ENCODE assay signal across 25 cellular contexts in genomic region chr4:99457270-99457669, GRCh38. TPM values are rescaled to one million over a fixed set of nuclear protein-coding genes. Genes with fewer than 3 reads are reported as not detected.
A peak's percentile ranks its signal among the peaks of the same experiment; 100 is the strongest.
DNase-seq lines count a peak whose midpoint lies in the region; ATAC-seq and TF ChIP-seq lines count a peak whose summit lies in the region.
"Had no signal": no experiment of that assay in that cellular context is flagged by ENCODE, and none has a peak within 500 bp of the region (broad histone marks: within the 10 kb centered on the region; RNA-seq: fewer than 3 reads in every experiment).

No MANE protein-coding gene starts in this region.

- intact Hi-C loops in esophagus squamous epithelium (cut with DNase I) (no loop called here), dorsolateral prefrontal cortex (cut with DNase I) (no loop called here)
- intact Hi-C loops in activated CD4-positive, alpha-beta T cell treated with anti-CD3 and anti-CD28 coated beads for 36 hours (cut with DNase I, micrococcal nuclease), result no loop called here

- peak overlapping the region; percentile 55 to 82 (median 74) for H3K27ac ChIP-seq in esophagus squamous epithelium
- no peak overlapping the region for H3K27ac ChIP-seq in osteoblast (ENCODE audit: low read depth, low read length)
- no peak overlapping the region for H3K27ac ChIP-seq in dorsolateral prefrontal cortex
- H3K27ac ChIP-seq: 22Rv1, hepatocyte, HL-60, prostate gland, testis had no signal

- H2AFZ ChIP-seq in osteoblast (ENCODE audit: low read length), result no peak overlapping the region

- peaks cover 0 to 55% (median 5%) of the 10 kb centered on the region in 3 donors for H3K4me1 ChIP-seq in esophagus squamous epithelium
- no peaks in the 10 kb centered on the region for H3K4me1 ChIP-seq in osteoblast (ENCODE audit: insufficient read depth, low read length)
- H3K4me1 ChIP-seq: prostate gland, testis had no signal

- H3K4me2 ChIP-seq in osteoblast (ENCODE audit: insufficient read depth, low read length), result no peak overlapping the region
- H3K4me2 ChIP-seq: hepatocyte had no signal

- H3K9me3 ChIP-seq in esophagus squamous epithelium (peaks cover 0 to 7% (median 5%) of the 10 kb centered on the region in 3 donors), osteoblast (ENCODE audit: low read depth, low read length) (no peaks in the 10 kb centered on the region)
- H3K9me3 ChIP-seq: prostate gland, testis had no signal

- TF ChIP-seq CTCF in esophagus squamous epithelium (IDR thresholded peaks at IDR 0.05) (peak in 3 of 6 experiments; percentile 3 to 47 (median 23)), osteoblast (IDR thresholded peaks at IDR 0.05; ENCODE audit: extremely low read depth, low read depth, low read length) (peak; percentile 22), dorsolateral prefrontal cortex (IDR thresholded peaks at IDR 0.05 in 54 of 56, conservative IDR thresholded peaks at IDR 0.05 in 2 of 56; ENCODE audit: low read depth in 1 of 56, partially characterized antibody in 56 of 56) (no peak)

- peaks cover 5% of the 10 kb centered on the region for H3K27me3 Mint-ChIP-seq in activated CD4-positive, alpha-beta T cell treated with anti-CD3 and anti-CD28 coated beads for 36 hours

- POLR2A ChIA-PET in activated CD4-positive, alpha-beta T cell treated with anti-CD3 and anti-CD28 coated beads for 36 hours (lab: Charles Lee), result no interaction called here

- H3K4me3 ChIP-seq in esophagus squamous epithelium (no peak overlapping the region), osteoblast (ENCODE audit: insufficient read depth, low read length) (no peak overlapping the region), dorsolateral prefrontal cortex (no peak overlapping the region)
- H3K4me3 ChIP-seq: hepatocyte, prostate gland, testis had no signal

- WGBS in esophagus squamous epithelium, 2 donors, result 36 to 41% methylated on average over 4 of the region's 4 CpGs

- no peak overlapping the region for H3K4me3 Mint-ChIP-seq in activated CD4-positive, alpha-beta T cell treated with anti-CD3 and anti-CD28 coated beads for 36 hours
- H3K4me3 Mint-ChIP-seq: activated naive CD8-positive, alpha-beta T cell treated with anti-CD3 and anti-CD28 coated beads, Interleukin-2, amount 10 ng/mL, durations not matched to agents 7 days and 5 days; brain; natural killer cell treated with Interleukin-12 subunit alpha and Interleukin-12 subunit beta and Interleukin-15 and Interleukin-18, amount 100 ng/mL, for 72 hours had no signal

- no peaks in the 10 kb centered on the region for H3K79me2 ChIP-seq in osteoblast (ENCODE audit: insufficient read depth, low read length)
- H3K79me2 ChIP-seq: hepatocyte had no signal

- H3K36me3 ChIP-seq in esophagus squamous epithelium (no peaks in the 10 kb centered on the region), osteoblast (ENCODE audit: insufficient read depth, low read length) (no peaks in the 10 kb centered on the region)
- H3K36me3 ChIP-seq: prostate gland had no signal

- TF ChIP-seq POLR2A in esophagus squamous epithelium (IDR thresholded peaks at IDR 0.05), result no peak

- H3K4me1 Mint-ChIP-seq in activated CD4-positive, alpha-beta T cell treated with anti-CD3 and anti-CD28 coated beads for 36 hours, result no peaks in the 10 kb centered on the region
- H3K4me1 Mint-ChIP-seq: activated naive CD8-positive, alpha-beta T cell treated with anti-CD3 and anti-CD28 coated beads, Interleukin-2, amount 10 ng/mL, durations not matched to agents 7 days and 5 days; brain had no signal

- no peaks in the 10 kb centered on the region for H4K20me1 ChIP-seq in osteoblast (ENCODE audit: insufficient read depth, low read length)

- ATAC-seq in HG02840 (IDR thresholded peaks at IDR 0.05; ENCODE audit: low FRiP score, unreplicated experiment), result no peak
- no peak for ATAC-seq in activated CD4-positive, alpha-beta T cell treated with anti-CD3 and anti-CD28 coated beads for 36 hours
- ATAC-seq: natural killer cell treated with Interleukin-12 subunit alpha and Interleukin-12 subunit beta and Interleukin-15 and Interleukin-18, amount 100 ng/mL, for 72 hours had no signal

- H3K27ac Mint-ChIP-seq in activated CD4-positive, alpha-beta T cell treated with anti-CD3 and anti-CD28 coated beads for 36 hours, result no peak overlapping the region
- H3K27ac Mint-ChIP-seq: activated naive CD8-positive, alpha-beta T cell treated with anti-CD3 and anti-CD28 coated beads, Interleukin-2, amount 10 ng/mL, durations not matched to agents 7 days and 5 days; brain; natural killer cell treated with Interleukin-12 subunit alpha and Interleukin-12 subunit beta and Interleukin-15 and Interleukin-18, amount 100 ng/mL, for 72 hours had no signal

- H3K27me3 ChIP-seq in esophagus squamous epithelium, result no peaks in the 10 kb centered on the region
- H3K27me3 ChIP-seq in osteoblast (ENCODE audit: insufficient read depth, low read length), result peaks cover 10% of the 10 kb centered on the region
- H3K27me3 ChIP-seq in dorsolateral prefrontal cortex, result peaks cover 0 to 4% (median 0%) of the 10 kb centered on the region in 45 donors
- H3K27me3 ChIP-seq: hepatocyte, testis had no signal

- CTCF ChIA-PET in activated CD4-positive, alpha-beta T cell treated with anti-CD3 and anti-CD28 coated beads for 36 hours (lab: Charles Lee), result interaction anchor here (0.6 to 1.2 kb wide), 5 partner anchors 8 to 263 kb away, joined by 3 to 4 read pairs (median 4); no protein-coding TSS in a partner anchor

- DNase-seq in DMS 273 (lab: John Stamatoyannopoulos, UW; ENCODE audit: unreplicated experiment), result peak; percentile 12
- DNase-seq in DMS 273 treated with DMSO at 0.1 percent for 48 hours (lab: John Stamatoyannopoulos, UW), result no peak
- peak; percentile 28 for DNase-seq in RPMI7951 (ENCODE audit: low read depth)
- no peak for DNase-seq in esophagus squamous epithelium (lab: John Stamatoyannopoulos, UW)
- no peak for DNase-seq in osteoblast (ENCODE audit: insufficient read length, low spot score, missing footprints)
- no peak for DNase-seq in dorsolateral prefrontal cortex
- no peak for DNase-seq in activated CD4-positive, alpha-beta T cell treated with anti-CD3 and anti-CD28 coated beads for 36 hours
- DNase-seq: activated CD8-positive, alpha-beta memory T cell treated with anti-CD3 and anti-CD28 coated beads for 24 hours; activated naive CD8-positive, alpha-beta T cell treated with anti-CD3 and anti-CD28 coated beads, Interleukin-2, amount 10 ng/mL, durations not matched to agents 7 days and 5 days; erythroblast; islet precursor cell; NCI-H1694 treated with DMSO at 0.1 percent for 48 hours; NCI-H226; SHP77; testis had no signal

- peaks cover 7% of the 10 kb centered on the region for H3K9me3 Mint-ChIP-seq in activated CD4-positive, alpha-beta T cell treated with anti-CD3 and anti-CD28 coated beads for 36 hours (ENCODE audit: low read depth)

- no peaks in the 10 kb centered on the region for H3K36me3 Mint-ChIP-seq in activated CD4-positive, alpha-beta T cell treated with anti-CD3 and anti-CD28 coated beads for 36 hours (ENCODE audit: low read depth)
- H3K36me3 Mint-ChIP-seq: activated naive CD8-positive, alpha-beta T cell treated with anti-CD3 and anti-CD28 coated beads, Interleukin-2, amount 10 ng/mL, durations not matched to agents 7 days and 5 days; brain had no signal

RNA-seq across cellular contexts. Expression of gene ADH7, which starts 22.1 kb away (rescaled TPM):
- not detected in 2 replicates for total RNA-seq in RPMI7951 (2014; rRNA removed; shearing (Covaris generic))
- total RNA-seq in esophagus squamous epithelium, result 100 to 1,000 TPM; 173 to 420 (median 318) TPM
- not detected in 2 replicates for total RNA-seq in osteoblast
- total RNA-seq in dorsolateral prefrontal cortex, result not detected
- not detected for total RNA-seq in activated CD4-positive, alpha-beta T cell treated with anti-CD3 and anti-CD28 coated beads for 36 hours
- total RNA-seq: activated naive CD8-positive, alpha-beta T cell treated with anti-CD3 and anti-CD28 coated beads, Interleukin-2, amount 10 ng/mL, durations not matched to agents 7 days and 5 days; dermis microvascular lymphatic vessel endothelial cell; hepatocyte; lung microvascular endothelial cell; natural killer cell treated with Interleukin-12 subunit alpha and Interleukin-12 subunit beta and Interleukin-15 and Interleukin-18, amount 100 ng/mL, for 72 hours; T-helper 2 cell treated with Interferon-gamma antibody and Interleukin-4, amounts not matched to agents 100 ng/mL and 5 ng/mL, for 36 hours; testis had no signal

RNA-seq across cellular contexts. Expression of gene C4orf17, which starts 53.6 kb away (rescaled TPM):
- total RNA-seq in RPMI7951 (2014; rRNA removed; shearing (Covaris generic)), result not detected in 2 replicates
- total RNA-seq in esophagus squamous epithelium (not detected), osteoblast (not detected in 2 replicates), dorsolateral prefrontal cortex (not detected)
- not detected for total RNA-seq in activated CD4-positive, alpha-beta T cell treated with anti-CD3 and anti-CD28 coated beads for 36 hours
- total RNA-seq: activated naive CD8-positive, alpha-beta T cell treated with anti-CD3 and anti-CD28 coated beads, Interleukin-2, amount 10 ng/mL, durations not matched to agents 7 days and 5 days; dermis microvascular lymphatic vessel endothelial cell; hepatocyte; lung microvascular endothelial cell; natural killer cell treated with Interleukin-12 subunit alpha and Interleukin-12 subunit beta and Interleukin-15 and Interleukin-18, amount 100 ng/mL, for 72 hours; T-helper 2 cell treated with Interferon-gamma antibody and Interleukin-4, amounts not matched to agents 100 ng/mL and 5 ng/mL, for 36 hours had no signal

Comparison
In these comparisons a context has a peak if more than half of its experiments do, and no peak if none do; other contexts are left out.
1. DNase-seq: peak in DMS 273 (single experiment) and RPMI7951 (single experiment); none in DMS 273 treated with DMSO at 0.1 percent for 48 hours (single experiment), esophagus squamous epithelium (single experiment), osteoblast (single experiment), dorsolateral prefrontal cortex (0 of 10) and activated CD4-positive, alpha-beta T cell treated with anti-CD3 and anti-CD28 coated beads for 36 hours (single experiment).
2. H3K27ac ChIP-seq: peak in esophagus squamous epithelium (4 of 4); none in osteoblast (single experiment) and dorsolateral prefrontal cortex (0 of 59).
3. RNA of gene ADH7, which starts 22.1 kb away (total RNA-seq): 173 to 420 TPM in esophagus squamous epithelium; not detected in RPMI7951, not detected in osteoblast, not detected in dorsolateral prefrontal cortex and not detected in activated CD4-positive, alpha-beta T cell treated with anti-CD3 and anti-CD28 coated beads for 36 hours; every median in the first group is over 100 times any median in the second.